1 cellular context compared by ENCODE assay signal in the genomic region with DNA sequence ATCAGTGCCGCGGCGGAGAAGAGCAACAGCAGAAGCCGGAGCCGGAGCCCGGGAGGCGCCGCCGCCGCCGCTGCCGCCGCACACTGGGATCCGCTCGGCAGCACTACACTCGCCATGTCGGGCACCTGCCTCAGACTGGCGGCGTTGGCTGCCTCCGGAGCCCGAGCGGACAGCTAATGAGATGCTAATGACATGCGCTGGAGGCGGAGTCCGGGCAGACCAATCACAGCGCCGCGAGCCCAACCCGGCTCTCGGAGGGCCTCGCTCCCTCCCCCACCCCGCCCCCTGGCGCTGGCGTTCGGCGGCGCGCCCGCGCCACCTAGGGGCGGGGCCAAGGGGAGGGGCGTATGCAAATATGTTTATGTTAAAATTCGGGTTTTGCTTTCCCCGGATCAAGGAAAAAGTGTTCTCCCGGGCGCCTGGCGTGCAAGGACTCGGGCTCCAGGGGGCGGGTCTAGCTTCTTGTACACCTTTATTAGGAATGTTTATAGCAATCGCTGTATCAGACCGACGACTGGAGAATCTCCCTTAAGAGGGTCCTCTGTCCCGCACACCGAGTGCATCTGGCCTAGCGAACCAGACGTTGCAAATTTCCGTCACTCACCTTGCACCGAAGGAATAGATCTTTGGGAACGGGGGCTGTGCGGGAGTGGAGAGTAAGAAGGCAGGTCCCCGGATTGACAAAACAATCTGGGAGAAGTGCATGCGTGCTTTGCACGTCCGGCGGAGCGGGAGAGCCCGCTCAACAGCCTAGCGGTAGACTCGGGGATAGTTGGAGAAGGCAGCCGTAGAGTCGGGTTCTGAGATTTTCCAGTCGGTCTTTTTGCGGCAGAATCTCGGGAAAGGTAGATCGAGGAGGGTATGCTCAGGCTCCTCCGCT.
TF ChIP-seq lines count a peak whose summit lies in the region.

A gene (minus strand): TSS at position 137 of the 880 bp plus-strand sequence.

TF ChIP-seq in HepG2, 621 proteins besides CTCF, POLR2A, EP300 and RAD21 (continued from another document and continues in another):
- TF ChIP-seq, protein P1, sequence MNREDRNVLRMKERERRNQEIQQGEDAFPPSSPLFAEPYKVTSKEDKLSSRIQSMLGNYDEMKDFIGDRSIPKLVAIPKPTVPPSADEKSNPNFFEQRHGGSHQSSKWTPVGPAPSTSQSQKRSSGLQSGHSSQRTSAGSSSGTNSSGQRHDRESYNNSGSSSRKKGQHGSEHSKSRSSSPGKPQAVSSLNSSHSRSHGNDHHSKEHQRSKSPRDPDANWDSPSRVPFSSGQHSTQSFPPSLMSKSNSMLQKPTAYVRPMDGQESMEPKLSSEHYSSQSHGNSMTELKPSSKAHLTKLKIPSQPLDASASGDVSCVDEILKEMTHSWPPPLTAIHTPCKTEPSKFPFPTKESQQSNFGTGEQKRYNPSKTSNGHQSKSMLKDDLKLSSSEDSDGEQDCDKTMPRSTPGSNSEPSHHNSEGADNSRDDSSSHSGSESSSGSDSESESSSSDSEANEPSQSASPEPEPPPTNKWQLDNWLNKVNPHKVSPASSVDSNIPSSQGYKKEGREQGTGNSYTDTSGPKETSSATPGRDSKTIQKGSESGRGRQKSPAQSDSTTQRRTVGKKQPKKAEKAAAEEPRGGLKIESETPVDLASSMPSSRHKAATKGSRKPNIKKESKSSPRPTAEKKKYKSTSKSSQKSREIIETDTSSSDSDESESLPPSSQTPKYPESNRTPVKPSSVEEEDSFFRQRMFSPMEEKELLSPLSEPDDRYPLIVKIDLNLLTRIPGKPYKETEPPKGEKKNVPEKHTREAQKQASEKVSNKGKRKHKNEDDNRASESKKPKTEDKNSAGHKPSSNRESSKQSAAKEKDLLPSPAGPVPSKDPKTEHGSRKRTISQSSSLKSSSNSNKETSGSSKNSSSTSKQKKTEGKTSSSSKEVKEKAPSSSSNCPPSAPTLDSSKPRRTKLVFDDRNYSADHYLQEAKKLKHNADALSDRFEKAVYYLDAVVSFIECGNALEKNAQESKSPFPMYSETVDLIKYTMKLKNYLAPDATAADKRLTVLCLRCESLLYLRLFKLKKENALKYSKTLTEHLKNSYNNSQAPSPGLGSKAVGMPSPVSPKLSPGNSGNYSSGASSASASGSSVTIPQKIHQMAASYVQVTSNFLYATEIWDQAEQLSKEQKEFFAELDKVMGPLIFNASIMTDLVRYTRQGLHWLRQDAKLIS (CRISPR knock-in tag; IDR thresholded peaks at IDR 0.05): peak; percentile 54; the same call in 1 of the 2 replicates
- TF ChIP-seq SOX5 (CRISPR knock-in tag; IDR thresholded peaks at IDR 0.05; ENCODE audit: borderline replicate concordance) (peak; percentile 44; the same call in 1 of the 2 replicates), ZNF839 (CRISPR knock-in tag; IDR thresholded peaks at IDR 0.05; ENCODE audit: borderline replicate concordance) (0 out of 2 replicates have a peak, but pooled peaks have one; percentile 50), KLF6 (CRISPR knock-in tag; IDR thresholded peaks at IDR 0.05) (no peak; the same call in 1 of the 2 replicates), ZNF3 (CRISPR knock-in tag; IDR thresholded peaks at IDR 0.05) (no peak), RXRA (CRISPR knock-in tag; IDR thresholded peaks at IDR 0.05) (peak; percentile 25; the same call in 1 of the 2 replicates), HNRNPH1 (optimal IDR thresholded peaks at IDR 0.05; ENCODE audit: low read depth, low read length) (no peak), NBN (conservative IDR thresholded peaks at IDR 0.05) (no peak), ZNF589 (CRISPR knock-in tag; conservative IDR thresholded peaks at IDR 0.05) (peak; percentile 69; the same call in 1 of the 2 replicates), PHF8 (CRISPR knock-in tag; IDR thresholded peaks at IDR 0.05) (peak; percentile 55), ZFP90 (CRISPR knock-in tag; IDR thresholded peaks at IDR 0.05; ENCODE audit: borderline replicate concordance) (peak; percentile 100), ZNF230 (CRISPR knock-in tag; IDR thresholded peaks at IDR 0.05) (peak; percentile 73), ZC3H4 (CRISPR knock-in tag; IDR thresholded peaks at IDR 0.05; ENCODE audit: borderline replicate concordance) (no peak), ZNF350 (CRISPR knock-in tag; IDR thresholded peaks at IDR 0.05; ENCODE audit: borderline replicate concordance, low read depth) (peak; percentile 70), JARID2 (CRISPR knock-in tag; IDR thresholded peaks at IDR 0.05; ENCODE audit: insufficient replicate concordance) (no peak), SMC3 (IDR thresholded peaks at IDR 0.05; ENCODE audit: low read length) (0 out of 2 replicates have a peak, but pooled peaks have one; percentile 11), ZNF337 (CRISPR knock-in tag; IDR thresholded peaks at IDR 0.05; ENCODE audit: borderline replicate concordance, low read depth) (no peak), IRF2 (CRISPR knock-in tag; IDR thresholded peaks at IDR 0.05) (peak; percentile 46; the same call in 1 of the 2 replicates), GABPB1 (CRISPR knock-in tag; IDR thresholded peaks at IDR 0.05) (peak; percentile 74; the same call in 1 of the 2 replicates), ZNF264 (CRISPR knock-in tag; IDR thresholded peaks at IDR 0.05) (no peak), ZNF598 (CRISPR knock-in tag; IDR thresholded peaks at IDR 0.05; ENCODE audit: borderline replicate concordance) (0 out of 2 replicates have a peak, but pooled peaks have one; percentile 38), ZNF766 (CRISPR knock-in tag; IDR thresholded peaks at IDR 0.05; ENCODE audit: borderline replicate concordance) (no peak), ARID2 (CRISPR knock-in tag; IDR thresholded peaks at IDR 0.05; ENCODE audit: borderline replicate concordance) (peak; percentile 84; the same call in 1 of the 2 replicates), KLF15 (CRISPR knock-in tag; IDR thresholded peaks at IDR 0.05; ENCODE audit: borderline replicate concordance) (no peak), ZNF772 (CRISPR knock-in tag; IDR thresholded peaks at IDR 0.05) (peak; percentile 34; the same call in 1 of the 2 replicates), NR3C1 (CRISPR knock-in tag; IDR thresholded peaks at IDR 0.05) (no peak), NFIC (IDR thresholded peaks at IDR 0.05; ENCODE audit: low read length) (no peak)
- TF ChIP-seq, protein P2, sequence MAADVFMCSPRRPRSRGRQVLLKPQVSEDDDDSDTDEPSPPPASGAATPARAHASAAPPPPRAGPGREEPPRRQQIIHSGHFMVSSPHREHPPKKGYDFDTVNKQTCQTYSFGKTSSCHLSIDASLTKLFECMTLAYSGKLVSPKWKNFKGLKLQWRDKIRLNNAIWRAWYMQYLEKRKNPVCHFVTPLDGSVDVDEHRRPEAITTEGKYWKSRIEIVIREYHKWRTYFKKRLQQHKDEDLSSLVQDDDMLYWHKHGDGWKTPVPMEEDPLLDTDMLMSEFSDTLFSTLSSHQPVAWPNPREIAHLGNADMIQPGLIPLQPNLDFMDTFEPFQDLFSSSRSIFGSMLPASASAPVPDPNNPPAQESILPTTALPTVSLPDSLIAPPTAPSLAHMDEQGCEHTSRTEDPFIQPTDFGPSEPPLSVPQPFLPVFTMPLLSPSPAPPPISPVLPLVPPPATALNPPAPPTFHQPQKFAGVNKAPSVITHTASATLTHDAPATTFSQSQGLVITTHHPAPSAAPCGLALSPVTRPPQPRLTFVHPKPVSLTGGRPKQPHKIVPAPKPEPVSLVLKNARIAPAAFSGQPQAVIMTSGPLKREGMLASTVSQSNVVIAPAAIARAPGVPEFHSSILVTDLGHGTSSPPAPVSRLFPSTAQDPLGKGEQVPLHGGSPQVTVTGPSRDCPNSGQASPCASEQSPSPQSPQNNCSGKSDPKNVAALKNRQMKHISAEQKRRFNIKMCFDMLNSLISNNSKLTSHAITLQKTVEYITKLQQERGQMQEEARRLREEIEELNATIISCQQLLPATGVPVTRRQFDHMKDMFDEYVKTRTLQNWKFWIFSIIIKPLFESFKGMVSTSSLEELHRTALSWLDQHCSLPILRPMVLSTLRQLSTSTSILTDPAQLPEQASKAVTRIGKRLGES (CRISPR knock-in tag; IDR thresholded peaks at IDR 0.05; ENCODE audit: borderline replicate concordance): no peak
- TF ChIP-seq, protein P3, sequence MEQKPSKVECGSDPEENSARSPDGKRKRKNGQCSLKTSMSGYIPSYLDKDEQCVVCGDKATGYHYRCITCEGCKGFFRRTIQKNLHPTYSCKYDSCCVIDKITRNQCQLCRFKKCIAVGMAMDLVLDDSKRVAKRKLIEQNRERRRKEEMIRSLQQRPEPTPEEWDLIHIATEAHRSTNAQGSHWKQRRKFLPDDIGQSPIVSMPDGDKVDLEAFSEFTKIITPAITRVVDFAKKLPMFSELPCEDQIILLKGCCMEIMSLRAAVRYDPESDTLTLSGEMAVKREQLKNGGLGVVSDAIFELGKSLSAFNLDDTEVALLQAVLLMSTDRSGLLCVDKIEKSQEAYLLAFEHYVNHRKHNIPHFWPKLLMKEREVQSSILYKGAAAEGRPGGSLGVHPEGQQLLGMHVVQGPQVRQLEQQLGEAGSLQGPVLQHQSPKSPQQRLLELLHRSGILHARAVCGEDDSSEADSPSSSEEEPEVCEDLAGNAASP (CRISPR knock-in tag; IDR thresholded peaks at IDR 0.05; ENCODE audit: borderline replicate concordance): no peak
- TF ChIP-seq, protein P4, sequence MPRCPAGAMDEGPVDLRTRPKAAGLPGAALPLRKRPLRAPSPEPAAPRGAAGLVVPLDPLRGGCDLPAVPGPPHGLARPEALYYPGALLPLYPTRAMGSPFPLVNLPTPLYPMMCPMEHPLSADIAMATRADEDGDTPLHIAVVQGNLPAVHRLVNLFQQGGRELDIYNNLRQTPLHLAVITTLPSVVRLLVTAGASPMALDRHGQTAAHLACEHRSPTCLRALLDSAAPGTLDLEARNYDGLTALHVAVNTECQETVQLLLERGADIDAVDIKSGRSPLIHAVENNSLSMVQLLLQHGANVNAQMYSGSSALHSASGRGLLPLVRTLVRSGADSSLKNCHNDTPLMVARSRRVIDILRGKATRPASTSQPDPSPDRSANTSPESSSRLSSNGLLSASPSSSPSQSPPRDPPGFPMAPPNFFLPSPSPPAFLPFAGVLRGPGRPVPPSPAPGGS (CRISPR knock-in tag; IDR thresholded peaks at IDR 0.05): 0 out of 2 replicates have a peak, but pooled peaks have one; percentile 27
- TF ChIP-seq, protein P5, sequence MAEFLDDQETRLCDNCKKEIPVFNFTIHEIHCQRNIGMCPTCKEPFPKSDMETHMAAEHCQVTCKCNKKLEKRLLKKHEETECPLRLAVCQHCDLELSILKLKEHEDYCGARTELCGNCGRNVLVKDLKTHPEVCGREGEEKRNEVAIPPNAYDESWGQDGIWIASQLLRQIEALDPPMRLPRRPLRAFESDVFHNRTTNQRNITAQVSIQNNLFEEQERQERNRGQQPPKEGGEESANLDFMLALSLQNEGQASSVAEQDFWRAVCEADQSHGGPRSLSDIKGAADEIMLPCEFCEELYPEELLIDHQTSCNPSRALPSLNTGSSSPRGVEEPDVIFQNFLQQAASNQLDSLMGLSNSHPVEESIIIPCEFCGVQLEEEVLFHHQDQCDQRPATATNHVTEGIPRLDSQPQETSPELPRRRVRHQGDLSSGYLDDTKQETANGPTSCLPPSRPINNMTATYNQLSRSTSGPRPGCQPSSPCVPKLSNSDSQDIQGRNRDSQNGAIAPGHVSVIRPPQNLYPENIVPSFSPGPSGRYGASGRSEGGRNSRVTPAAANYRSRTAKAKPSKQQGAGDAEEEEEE (CRISPR knock-in tag; IDR thresholded peaks at IDR 0.05; ENCODE audit: borderline replicate concordance): no peak; the same call in 1 of the 2 replicates
- TF ChIP-seq, protein P6, sequence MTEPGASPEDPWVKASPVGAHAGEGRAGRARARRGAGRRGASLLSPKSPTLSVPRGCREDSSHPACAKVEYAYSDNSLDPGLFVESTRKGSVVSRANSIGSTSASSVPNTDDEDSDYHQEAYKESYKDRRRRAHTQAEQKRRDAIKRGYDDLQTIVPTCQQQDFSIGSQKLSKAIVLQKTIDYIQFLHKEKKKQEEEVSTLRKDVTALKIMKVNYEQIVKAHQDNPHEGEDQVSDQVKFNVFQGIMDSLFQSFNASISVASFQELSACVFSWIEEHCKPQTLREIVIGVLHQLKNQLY (CRISPR knock-in tag; IDR thresholded peaks at IDR 0.05): no peak
- TF ChIP-seq, protein P7, sequence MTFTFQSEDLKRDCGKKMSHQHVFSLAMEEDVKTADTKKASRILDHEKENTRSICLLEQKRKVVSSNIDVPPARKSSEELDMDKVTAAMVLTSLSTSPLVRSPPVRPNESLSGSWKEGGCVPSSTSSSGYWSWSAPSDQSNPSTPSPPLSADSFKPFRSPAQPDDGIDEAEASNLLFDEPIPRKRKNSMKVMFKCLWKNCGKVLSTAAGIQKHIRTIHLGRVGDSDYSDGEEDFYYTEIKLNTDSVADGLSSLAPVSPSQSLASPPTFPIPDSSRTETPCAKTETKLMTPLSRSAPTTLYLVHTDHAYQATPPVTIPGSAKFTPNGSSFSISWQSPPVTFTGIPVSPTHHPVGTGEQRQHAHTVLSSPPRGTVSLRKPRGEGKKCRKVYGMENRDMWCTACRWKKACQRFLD (CRISPR knock-in tag; IDR thresholded peaks at IDR 0.05; ENCODE audit: borderline replicate concordance): no peak
- TF ChIP-seq, protein P8, sequence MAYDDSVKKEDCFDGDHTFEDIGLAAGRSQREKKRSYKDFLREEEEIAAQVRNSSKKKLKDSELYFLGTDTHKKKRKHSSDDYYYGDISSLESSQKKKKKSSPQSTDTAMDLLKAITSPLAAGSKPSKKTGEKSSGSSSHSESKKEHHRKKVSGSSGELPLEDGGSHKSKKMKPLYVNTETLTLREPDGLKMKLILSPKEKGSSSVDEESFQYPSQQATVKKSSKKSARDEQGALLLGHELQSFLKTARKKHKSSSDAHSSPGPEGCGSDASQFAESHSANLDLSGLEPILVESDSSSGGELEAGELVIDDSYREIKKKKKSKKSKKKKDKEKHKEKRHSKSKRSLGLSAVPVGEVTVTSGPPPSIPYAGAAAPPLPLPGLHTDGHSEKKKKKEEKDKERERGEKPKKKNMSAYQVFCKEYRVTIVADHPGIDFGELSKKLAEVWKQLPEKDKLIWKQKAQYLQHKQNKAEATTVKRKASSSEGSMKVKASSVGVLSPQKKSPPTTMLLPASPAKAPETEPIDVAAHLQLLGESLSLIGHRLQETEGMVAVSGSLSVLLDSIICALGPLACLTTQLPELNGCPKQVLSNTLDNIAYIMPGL (CRISPR knock-in tag; IDR thresholded peaks at IDR 0.05; ENCODE audit: borderline replicate concordance in 1 of 2, low read depth in 1 of 2): peak; percentile 90 to 92
- TF ChIP-seq, protein P9, sequence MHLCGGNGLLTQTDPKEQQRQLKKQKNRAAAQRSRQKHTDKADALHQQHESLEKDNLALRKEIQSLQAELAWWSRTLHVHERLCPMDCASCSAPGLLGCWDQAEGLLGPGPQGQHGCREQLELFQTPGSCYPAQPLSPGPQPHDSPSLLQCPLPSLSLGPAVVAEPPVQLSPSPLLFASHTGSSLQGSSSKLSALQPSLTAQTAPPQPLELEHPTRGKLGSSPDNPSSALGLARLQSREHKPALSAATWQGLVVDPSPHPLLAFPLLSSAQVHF (CRISPR knock-in tag; IDR thresholded peaks at IDR 0.05): 0 out of 2 replicates have a peak, but pooled peaks have one; percentile 68
